29 cellular contexts compared by ENCODE assay signal in the genomic region with DNA sequence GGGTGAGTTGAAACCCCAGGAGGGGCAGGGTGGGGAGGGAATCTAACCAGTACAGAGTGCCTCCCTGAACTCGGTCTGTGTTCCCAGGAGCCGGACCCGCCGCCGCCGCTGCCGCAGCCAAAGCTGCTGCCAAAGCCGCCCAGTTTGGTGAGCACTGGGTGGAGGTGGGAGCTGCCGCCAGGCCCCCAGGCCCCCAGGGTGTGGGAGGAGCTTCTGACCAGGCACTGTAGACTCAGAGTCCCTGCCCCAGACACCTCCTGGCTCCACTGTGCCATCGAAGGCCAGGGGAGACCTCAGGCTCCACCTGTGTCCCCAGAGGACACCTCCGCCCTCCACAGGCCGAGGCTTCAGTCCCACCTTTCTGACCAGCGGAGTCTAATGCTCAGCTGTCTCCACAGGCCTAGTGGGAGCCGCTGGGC. TPM values are rescaled to one million over a fixed set of nuclear protein-coding genes. Genes with fewer than 3 reads are reported as not detected.
A peak's percentile ranks its signal among the peaks of the same experiment; 100 is the strongest.
DNase-seq lines count a peak whose midpoint lies in the region; ATAC-seq, FAIRE-seq and TF ChIP-seq lines count a peak whose summit lies in the region.
"Had no signal": no experiment of that assay in that cellular context is flagged by ENCODE, and none has a peak within 500 bp of the region (broad histone marks: within the 10 kb centered on the region; RNA-seq: fewer than 3 reads in every experiment).

No MANE protein-coding gene starts in this region.

- H3K18ac ChIP-seq in H9 (ENCODE audit: insufficient read length, low read depth, low read length) (no peak overlapping the region), H1 (ENCODE audit: extremely low read depth, low read length) (no peak overlapping the region)

- H2BK20ac ChIP-seq in H9 (ENCODE audit: low read depth, low read length, poor library complexity, severe bottlenecking): no peak overlapping the region
- H2BK20ac ChIP-seq in H1 (ENCODE audit: low read length): no peak overlapping the region

- H3K27me3 ChIP-seq in BE2C (no peaks in the 10 kb centered on the region), H9 (ENCODE audit: insufficient read depth, low read length) (no peaks in the 10 kb centered on the region), H1 (replicated peaks in 1 of 4; ENCODE audit: control insufficient read depth in 3 of 4, extremely low read depth in 1 of 4, insufficient read depth in 3 of 4, low read length in 3 of 4) (no peaks in the 10 kb centered on the region)
- H3K27me3 ChIP-seq: gastrocnemius medialis, right lobe of liver had no signal

- H3K23ac ChIP-seq in H9 (ENCODE audit: insufficient read length, low read depth, low read length): no peak overlapping the region
- H3K23ac ChIP-seq in H1 (ENCODE audit: insufficient read length): no peak overlapping the region

- H3K27ac Mint-ChIP-seq in H9 (no peak overlapping the region; a peak in 1 of 7 replicates), memory B cell (peak overlapping the region; percentile 29)
- H3K27ac Mint-ChIP-seq: activated T-cell treated with anti-CD3 and anti-CD28 coated beads, Interleukin-2, amount 50 U/mL, for 72 hours had no signal

- H3K4me2 ChIP-seq in H9 (ENCODE audit: insufficient read depth, insufficient read length, low read length): no peak overlapping the region
- H3K4me2 ChIP-seq in H1 (ENCODE audit: insufficient read depth in 1 of 2, low read depth in 2 of 2, low read length in 2 of 2): no peak overlapping the region

- H2AK5ac ChIP-seq in H9 (ENCODE audit: insufficient read length, low read length): no peak overlapping the region
- H2AK5ac ChIP-seq in H1 (ENCODE audit: low read depth, low read length): 0 out of 2 replicates have a peak overlapping the region, but pooled peaks have one; percentile 53

- peaks cover 7 to 24% of the 10 kb centered on the region in 2 experiments; a peak in 3 of 4 replicates for H3K4me1 Mint-ChIP-seq in H9
- peaks cover 5% of the 10 kb centered on the region for H3K4me1 Mint-ChIP-seq in memory B cell
- H3K4me1 Mint-ChIP-seq: neural crest cell had no signal

- FAIRE-seq in H1 (lab: Jason Lieb, UNC): no peak
- FAIRE-seq: bronchial epithelial cell, G401.6, islet of Langerhans had no signal

- H2BK15ac ChIP-seq in H9 (ENCODE audit: low read depth, low read length) (no peak overlapping the region), H1 (ENCODE audit: low read length) (no peak overlapping the region)

- H3K4ac ChIP-seq in H9 (ENCODE audit: low read depth, low read length) (no peak overlapping the region; the same call in 1 of the 2 replicates), H1 (replicated peaks; ENCODE audit: insufficient read length, low read depth, low read length) (no peak overlapping the region)

- H3K27me3 Mint-ChIP-seq in H9 (ENCODE audit: low read depth): peaks cover 5% of the 10 kb centered on the region
- peaks cover 3% of the 10 kb centered on the region for H3K27me3 Mint-ChIP-seq in memory B cell

- H2AFZ ChIP-seq in H9 (ENCODE audit: low read length): no peak overlapping the region
- no peak overlapping the region for H2AFZ ChIP-seq in H1 (ENCODE audit: low read length)

- no peaks in the 10 kb centered on the region for H3K36me3 ChIP-seq in BE2C
- H3K36me3 ChIP-seq in H1 (ENCODE audit: control insufficient read depth in 2 of 4, insufficient read depth in 4 of 4, low read length in 3 of 4): no peaks in the 10 kb centered on the region
- H3K36me3 ChIP-seq: gastrocnemius medialis, right lobe of liver had no signal

- CTCF ChIA-PET in H1 (lab: Charles Lee; ENCODE audit: partially characterized antibody): interaction anchor here (1.6 to 1.8 kb wide), 2 partner anchors 9 to 130 kb away, joined by 3 to 6 read pairs; no protein-coding TSS in a partner anchor

- H3K9me3 ChIP-seq in BE2C (no peaks in the 10 kb centered on the region), H9 (ENCODE audit: control insufficient read depth, low read depth, low read length) (no peaks in the 10 kb centered on the region), H1 (ENCODE audit: insufficient read depth in 2 of 2, low read depth in 1 of 2, low read length in 1 of 2) (no peaks in the 10 kb centered on the region)
- H3K9me3 ChIP-seq: gastrocnemius medialis, right lobe of liver had no signal

- no peaks in the 10 kb centered on the region for H3K23me2 ChIP-seq in H9 (ENCODE audit: insufficient read length, low read depth, low read length, poor library complexity, severe bottlenecking)
- no peaks in the 10 kb centered on the region for H3K23me2 ChIP-seq in H1 (ENCODE audit: low read depth, low read length)

- H2BK12ac ChIP-seq in H9 (ENCODE audit: insufficient read length, low read depth, low read length): no peak overlapping the region
- H2BK12ac ChIP-seq in H1 (ENCODE audit: low read depth, low read length): no peak overlapping the region

- H3K4me1 ChIP-seq in BE2C: no peaks in the 10 kb centered on the region
- H3K4me1 ChIP-seq in H9 (ENCODE audit: insufficient read depth, low read length): no peaks in the 10 kb centered on the region
- peaks cover 0 to 9% (median 3%) of the 10 kb centered on the region in 4 experiments; a peak in 3 of 7 replicates for H3K4me1 ChIP-seq in H1 (replicated peaks in 1 of 4; ENCODE audit: control insufficient read depth in 3 of 4, insufficient read depth in 4 of 4, low read length in 3 of 4)

- POLR2A ChIA-PET in H1 (lab: Charles Lee; ENCODE audit: partially characterized antibody): no interaction called here

- H3K79me1 ChIP-seq in H9 (ENCODE audit: insufficient read depth, low read depth, low read length, poor library complexity, severe bottlenecking): no peaks in the 10 kb centered on the region
- H3K79me1 ChIP-seq in H1 (ENCODE audit: low read depth, low read length): no peaks in the 10 kb centered on the region

- TF ChIP-seq CTCF in BE2C (IDR thresholded peaks at IDR 0.05; ENCODE audit: low read depth, low read length) (no peak), H9 (conservative IDR thresholded peaks at IDR 0.05) (no peak), H1 (IDR thresholded peaks at IDR 0.05; ENCODE audit: control extremely low read depth in 1 of 3, insufficient read depth in 1 of 3, low read depth in 1 of 3, low read length in 3 of 3) (no peak)

- ATAC-seq in memory B cell (ENCODE audit: low read depth) (no peak), GM18520 (IDR thresholded peaks at IDR 0.05; ENCODE audit: unreplicated experiment) (no peak), HG02588 (IDR thresholded peaks at IDR 0.05; ENCODE audit: unreplicated experiment) (no peak)
- ATAC-seq: activated T-cell treated with anti-CD3 and anti-CD28 coated beads, Interleukin-2, amount 50 U/mL, for 72 hours; gastrocnemius medialis; HCT116; PC-3; right lobe of liver had no signal

- H3K4me3 Mint-ChIP-seq in H9 (no peak overlapping the region), memory B cell (no peak overlapping the region)
- H3K4me3 Mint-ChIP-seq: activated CD4-positive, alpha-beta T cell treated with anti-CD3 and anti-CD28 coated beads, Interleukin-2, amount 10 ng/mL, durations not matched to agents 7 days and 5 days; activated T-cell treated with anti-CD3 and anti-CD28 coated beads, Interleukin-2, amount 50 U/mL, for 72 hours; neural crest cell had no signal

- H3K56ac ChIP-seq in H9 (ENCODE audit: insufficient read length, low read depth, low read length) (no peak overlapping the region), H1 (replicated peaks; ENCODE audit: insufficient read length, low read depth, low read length) (no peak overlapping the region)

- H2BK5ac ChIP-seq in H9 (ENCODE audit: insufficient read length, low read length) (no peak overlapping the region), H1 (ENCODE audit: low read depth, low read length) (no peak overlapping the region)

- H3K9me3 Mint-ChIP-seq in H9 (no peaks in the 10 kb centered on the region), memory B cell (no peaks in the 10 kb centered on the region)
- H3K9me3 Mint-ChIP-seq: activated CD4-positive, alpha-beta T cell treated with anti-CD3 and anti-CD28 coated beads, Interleukin-2, amount 10 ng/mL, durations not matched to agents 7 days and 5 days; activated T-cell treated with anti-CD3 and anti-CD28 coated beads, Interleukin-2, amount 50 U/mL, for 72 hours; neural crest cell had no signal

- H4K20me1 ChIP-seq in H9 (ENCODE audit: control insufficient read depth, insufficient read depth, insufficient read length): no peaks in the 10 kb centered on the region
- H4K20me1 ChIP-seq in H1 (replicated peaks in 1 of 2; ENCODE audit: control insufficient read depth in 1 of 2, insufficient read depth in 2 of 2, low read length in 2 of 2): no peaks in the 10 kb centered on the region

- H3K9ac ChIP-seq in H9 (ENCODE audit: extremely low read depth, insufficient read length, low read length) (no peak overlapping the region), H1 (replicated peaks in 1 of 4; ENCODE audit: extremely low read depth in 1 of 4, low read depth in 3 of 4, low read length in 3 of 4) (no peak overlapping the region)

- DNase-seq in BE2C (peak; percentile 27), H9 (peak; percentile 38), H1 (ENCODE audit: low read depth in 1 of 2, low spot score in 2 of 2) (no peak), memory B cell (ENCODE audit: low spot score in 2 of 2) (no peak), HuH-7 (ENCODE audit: low spot score) (no peak), cerebellar nuclear complex (lab: John Stamatoyannopoulos, UW) (no peak)
- DNase-seq: ACHN; activated CD4-positive, alpha-beta T cell treated with anti-CD3 and anti-CD28 coated beads, Interleukin-2, amount 10 ng/mL, durations not matched to agents 7 days and 5 days; activated naive CD4-positive, alpha-beta T cell treated with Interleukin-2 at 50 U/mL for 16 hours; activated T-cell treated with anti-CD3 and anti-CD28 coated beads, Interleukin-2, amount 50 U/mL, for 72 hours; COR-L47; gastrocnemius medialis; hypothalamus; MV-4-11; NCI-H446 treated with DMSO at 0.1 percent for 48 hours; PC-3; SHP77; stimulated activated CD4-positive, alpha-beta T cell treated with anti-CD3 and anti-CD28 coated beads, Interleukin-12 subunit alpha, Interleukin-12 subunit beta, amount 100 ng/mL, for 4 hours; stimulated activated CD4-positive, alpha-beta T cell treated with anti-CD3 and anti-CD28 coated beads, Interleukin-4, amount 100 ng/mL, for 1 hour; substantia nigra; SW 1271 had no signal

- H4K5ac ChIP-seq in H9 (ENCODE audit: insufficient read length, low read depth, low read length) (no peak overlapping the region), H1 (ENCODE audit: insufficient read length, low read depth, low read length) (no peak overlapping the region)

- H3K4me3 ChIP-seq in BE2C (ENCODE audit: low read depth, low read length): no peak overlapping the region
- no peak overlapping the region for H3K4me3 ChIP-seq in H1 (ENCODE audit: extremely low read depth in 1 of 4, insufficient read depth in 2 of 4, low read depth in 3 of 4, low read length in 4 of 4)
- H3K4me3 ChIP-seq: gastrocnemius medialis, right lobe of liver had no signal

- H4K8ac ChIP-seq in H9 (replicated peaks; ENCODE audit: insufficient read length, low read depth, low read length) (no peak overlapping the region), H1 (ENCODE audit: extremely low read depth, insufficient read depth, low read length) (peak overlapping the region; percentile 25)

- H4K91ac ChIP-seq in H9 (ENCODE audit: insufficient read length, low read depth, low read length) (no peak overlapping the region), H1 (replicated peaks; ENCODE audit: insufficient read length, low read length) (no peak overlapping the region)

- H3K79me2 ChIP-seq in H9 (ENCODE audit: insufficient read depth, low read length) (no peaks in the 10 kb centered on the region), H1 (ENCODE audit: control insufficient read depth in 1 of 2, insufficient read depth in 2 of 2, low read length in 2 of 2) (no peaks in the 10 kb centered on the region)

- no peak for TF ChIP-seq POLR2A in H1 (IDR thresholded peaks at IDR 0.05; ENCODE audit: control extremely low read depth in 1 of 2, low read depth in 2 of 2, low read length in 2 of 2)

- no peak overlapping the region; the same call in 1 of the 2 replicates for H3K14ac ChIP-seq in H9 (ENCODE audit: insufficient read depth, low read length)
- H3K14ac ChIP-seq in H1 (ENCODE audit: insufficient read length): no peak overlapping the region

- no peak for TF ChIP-seq EP300 in H1 (IDR thresholded peaks at IDR 0.05; ENCODE audit: borderline replicate concordance in 1 of 2, low read depth in 2 of 2, low read length in 2 of 2)

- no peak overlapping the region for H2BK120ac ChIP-seq in H9 (ENCODE audit: low read depth, low read length, poor library complexity, severe bottlenecking)
- H2BK120ac ChIP-seq in H1 (replicated peaks; ENCODE audit: low read depth, low read length): no peak overlapping the region

- no CpG with 5 or more reads among the region's 14 CpGs for WGBS in H9 (ENCODE audit: extremely low coverage, insufficient read length, low lambda C conversion rate)
- 91% methylated on average over 14 of the region's 14 CpGs; no CpG with 5 or more reads in 1 of the 2 experiments for WGBS in H1 (ENCODE audit: extremely low coverage in 1 of 2, insufficient coverage in 1 of 2, insufficient read length in 1 of 2, insufficient replicate concordance in 2 of 2, low coverage in 1 of 2, low lambda C conversion rate in 2 of 2, missing lambda C conversion rate in 1 of 2), 2 experiments

- no peak for TF ChIP-seq RAD21 in H1 (IDR thresholded peaks at IDR 0.05 in 1 of 2, conservative IDR thresholded peaks at IDR 0.05 in 1 of 2; ENCODE audit: low read depth in 2 of 2, low read length in 2 of 2)

- H3K36me3 Mint-ChIP-seq in H9 (ENCODE audit: insufficient read depth in 1 of 3, low read depth in 3 of 3): no peaks in the 10 kb centered on the region
- no peaks in the 10 kb centered on the region for H3K36me3 Mint-ChIP-seq in memory B cell

- no peak overlapping the region for H3T11ph ChIP-seq in H9 (ENCODE audit: low read length)

- H3K27ac ChIP-seq in H9 (ENCODE audit: insufficient read length, low read depth, low read length) (no peak overlapping the region), H1 (ENCODE audit: low read depth, low read length) (no peak overlapping the region)
- H3K27ac ChIP-seq: gastrocnemius medialis, right lobe of liver had no signal

RNA-seq across cellular contexts. Expression of gene LIMK1, which starts 20.4 kb away (rescaled TPM):
- 23.1 TPM for polyA plus RNA-seq in BE2C (2012; ENCODE audit: insufficient read depth, insufficient read length, low read depth)
- 63.0 and 63.8 TPM in 2 replicates for total RNA-seq in H9 (2021)
- total RNA-seq in H1 (2021; fragmentation: NEBNext Ultra II Directional; extraction: Animal tissue kit (Norgen Biotek cat#: 25700)): 92.1 and 93.5 TPM in 2 replicates
- 108 and 172 TPM in 2 replicates for polyA plus RNA-seq in H1 (2011; rRNA removed)
- 82.7 TPM for polyA plus RNA-seq in H1 (2011; cell fraction: cytosol; rRNA removed)
- polyA plus RNA-seq in H1 (2011; cell fraction: nucleus; rRNA removed): 129 TPM
- polyA plus RNA-seq in H1 (2012, experiment 1 of 2): 63.0 to 88.9 TPM (median 81.1 TPM) in 4 replicates
- 77.4 TPM for polyA plus RNA-seq in H1 (2012, experiment 2 of 2)
- polyA plus RNA-seq in H1 (2013, experiment 1 of 2): 44.8 TPM
- polyA plus RNA-seq in H1 (2013, experiment 2 of 2): 46.9 TPM
- polyA minus RNA-seq in H1 (2011; rRNA and poly(A)+ RNA removed): 72.5 and 119 TPM in 2 replicates
- 61.9 TPM for polyA minus RNA-seq in H1 (2011; cell fraction: cytosol; rRNA and poly(A)+ RNA removed)
- 34.6 TPM for polyA minus RNA-seq in H1 (2011; cell fraction: nucleus; rRNA and poly(A)+ RNA removed)

RNA-seq across cellular contexts. Expression of gene ELN, which starts 35.3 kb away (rescaled TPM):
- 35.3 TPM for polyA plus RNA-seq in BE2C (2012; ENCODE audit: insufficient read depth, insufficient read length, low read depth)
- total RNA-seq in H9 (2021): 0.37 and 0.55 TPM in 2 replicates
- 5.6 and 5.9 TPM in 2 replicates for total RNA-seq in H1 (2021; fragmentation: NEBNext Ultra II Directional; extraction: Animal tissue kit (Norgen Biotek cat#: 25700))
- 5.1 and 5.4 TPM in 2 replicates for polyA plus RNA-seq in H1 (2011; rRNA removed)
- polyA plus RNA-seq in H1 (2011; cell fraction: cytosol; rRNA removed): 3.2 TPM
- 7.8 TPM for polyA plus RNA-seq in H1 (2011; cell fraction: nucleus; rRNA removed)
- 2.2 to 4.9 TPM (median 4.4 TPM) in 4 replicates for polyA plus RNA-seq in H1 (2012, experiment 1 of 2)
- polyA plus RNA-seq in H1 (2012, experiment 2 of 2): 3.7 TPM
- 4.6 TPM for polyA plus RNA-seq in H1 (2013, experiment 1 of 2)
- 5.6 TPM for polyA plus RNA-seq in H1 (2013, experiment 2 of 2)
- polyA minus RNA-seq in H1 (2011; rRNA and poly(A)+ RNA removed): 1.2 TPM in 2 replicates
- polyA minus RNA-seq in H1 (2011; cell fraction: cytosol; rRNA and poly(A)+ RNA removed): 1.4 TPM
- 1.5 TPM for polyA minus RNA-seq in H1 (2011; cell fraction: nucleus; rRNA and poly(A)+ RNA removed)
- total RNA-seq: activated CD4-positive, alpha-beta T cell treated with anti-CD3 and anti-CD28 coated beads, Interleukin-2, amount 10 ng/mL, durations not matched to agents 7 days and 5 days; activated T-cell treated with anti-CD3 and anti-CD28 coated beads, Interleukin-2, amount 50 U/mL, for 72 hours had no signal

Comparison
In these comparisons a context has a peak if more than half of its experiments do, and no peak if none do; other contexts are left out.
1. DNase-seq: peak in BE2C (single experiment) and H9 (single experiment); none in H1 (0 of 2), memory B cell (0 of 2), HuH-7 (single experiment) and cerebellar nuclear complex (0 of 2).